Comparison of ENCODE assay signal across 23 cellular contexts in the genomic region with DNA sequence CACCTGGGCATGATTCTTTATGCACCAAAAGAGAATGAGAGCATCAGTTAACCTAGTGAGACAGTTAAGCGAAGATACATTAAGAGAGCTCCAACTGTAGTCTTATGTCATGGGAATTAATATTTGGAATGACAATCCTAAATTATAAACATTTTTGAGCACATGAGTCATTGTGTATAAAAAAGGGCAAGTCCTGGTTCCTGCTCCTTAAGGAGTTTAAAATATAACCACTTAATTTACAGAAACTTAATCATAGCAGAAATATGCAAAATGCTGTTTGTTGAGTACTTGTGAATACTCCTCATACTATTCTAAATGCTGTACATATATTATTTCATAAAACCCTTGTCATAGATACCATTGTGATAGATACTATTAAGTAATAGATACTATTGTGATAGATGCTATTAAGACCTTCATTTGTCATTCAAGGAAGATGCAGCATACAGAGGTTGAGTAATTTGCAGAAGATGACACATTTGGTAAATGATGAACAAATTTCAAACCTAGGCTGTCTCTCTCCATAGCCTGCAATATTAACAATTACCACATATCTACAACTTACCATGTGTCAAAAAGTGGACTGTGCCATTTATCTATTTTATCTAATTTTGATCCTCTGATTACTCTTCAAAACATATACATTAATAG.
A peak's percentile ranks its signal among the peaks of the same experiment; 100 is the strongest.
DNase-seq lines count a peak whose midpoint lies in the region; ATAC-seq and TF ChIP-seq lines count a peak whose summit lies in the region.
"Had no signal": no experiment of that assay in that cellular context is flagged by ENCODE, and none has a peak within 500 bp of the region (broad histone marks: within the 10 kb centered on the region; RNA-seq: fewer than 3 reads in every experiment).

No MANE protein-coding gene starts in this region.

- CTCF ChIA-PET in HEK293T (lab: Yijun Ruan, JAX): no interaction called here

- H3K4me1 ChIP-seq in fibroblast of lung (ENCODE audit: control insufficient read depth, extremely low read depth, insufficient read depth, low read length): peaks cover 6% of the 10 kb centered on the region
- H3K4me1 ChIP-seq in osteoblast (ENCODE audit: insufficient read depth, low read length): peaks cover 20% of the 10 kb centered on the region
- H3K4me1 ChIP-seq in Karpas-422 (ENCODE audit: low read length): no peaks in the 10 kb centered on the region
- H3K4me1 ChIP-seq: BLaER1, psoas muscle had no signal

- H3K4me2 ChIP-seq in fibroblast of lung (ENCODE audit: extremely low read depth, insufficient read depth, low read length): peak overlapping the region; percentile 25
- peak overlapping the region; percentile 14 for H3K4me2 ChIP-seq in osteoblast (ENCODE audit: insufficient read depth, low read length)
- H3K4me2 ChIP-seq in Karpas-422 (ENCODE audit: low read depth, low read length, poor library complexity, severe bottlenecking): no peak overlapping the region
- H3K4me2 ChIP-seq: BLaER1 had no signal

- no peak overlapping the region for H3K27ac ChIP-seq in fibroblast of lung (ENCODE audit: insufficient read depth, low read length)
- H3K27ac ChIP-seq in osteoblast (ENCODE audit: low read depth, low read length): peak overlapping the region; percentile 25
- H3K27ac ChIP-seq in Karpas-422 (ENCODE audit: low read length): no peak overlapping the region
- H3K27ac ChIP-seq: BLaER1, psoas muscle, WERI-Rb-1 had no signal

- H3K4me3 ChIP-seq in fibroblast of lung (replicated peaks in 1 of 4; ENCODE audit: control extremely low read depth in 1 of 4, insufficient read depth in 1 of 4, low read depth in 3 of 4, low read length in 4 of 4) (no peak overlapping the region), osteoblast (ENCODE audit: insufficient read depth, low read length) (no peak overlapping the region), Karpas-422 (ENCODE audit: low read length) (no peak overlapping the region)
- H3K4me3 ChIP-seq: BLaER1, psoas muscle had no signal

- DNase-seq in GM03348 (ENCODE audit: low spot score) (peak; percentile 32), fibroblast of lung (ENCODE audit: low read depth in 2 of 2) (peak; percentile 51 to 78), osteoblast (ENCODE audit: insufficient read length, low spot score, missing footprints) (peak; percentile 5), GM19240 (ENCODE audit: insufficient read length, low spot score) (no peak), NCI-H69 (lab: John Stamatoyannopoulos, UW) (no peak), Karpas-422 (no peak), HEK293T (ENCODE audit: extremely low spot score) (no peak)
- DNase-seq: activated CD4-positive, alpha-beta T cell treated with anti-CD3 and anti-CD28 coated beads, Interleukin-2, amount 50 U/mL, for 4 hours; activated naive CD4-positive, alpha-beta T cell; anterior cingulate cortex; DMS 273 treated with DMSO at 0.1 percent for 48 hours; foreskin melanocyte; NCI-H1048; nephron progenitor cell; psoas muscle; small intestine; stimulated activated CD4-positive, alpha-beta T cell treated with anti-CD3 and anti-CD28 coated beads, Interleukin-2, amount 100 ng/mL, for 48 hours; stimulated activated naive CD8-positive, alpha-beta T cell treated with anti-CD3 and anti-CD28 coated beads, Interleukin-15, amount 100 ng/mL, for 72 hours; T-helper 2 cell; WERI-Rb-1 had no signal

- H3K9me3 ChIP-seq in fibroblast of lung (ENCODE audit: control insufficient read depth, insufficient read depth, low read depth, low read length): no peaks in the 10 kb centered on the region
- H3K9me3 ChIP-seq in osteoblast (ENCODE audit: low read depth, low read length): peaks cover 7% of the 10 kb centered on the region
- no peaks in the 10 kb centered on the region for H3K9me3 ChIP-seq in Karpas-422 (ENCODE audit: low read length)

- TF ChIP-seq CTCF in fibroblast of lung (conservative IDR thresholded peaks at IDR 0.05 in 1 of 2, IDR thresholded peaks at IDR 0.05 in 1 of 2; ENCODE audit: low read depth in 1 of 2, low read length in 2 of 2): no peak
- no peak for TF ChIP-seq CTCF in osteoblast (IDR thresholded peaks at IDR 0.05; ENCODE audit: extremely low read depth, low read depth, low read length)

- H4K20me1 ChIP-seq in fibroblast of lung (ENCODE audit: control insufficient read depth, extremely low read depth, insufficient read depth, low read length) (no peaks in the 10 kb centered on the region), osteoblast (ENCODE audit: insufficient read depth, low read length) (no peaks in the 10 kb centered on the region), Karpas-422 (ENCODE audit: insufficient read depth, low read depth, low read length) (no peaks in the 10 kb centered on the region)
- H4K20me1 ChIP-seq: BLaER1 had no signal

- H2AFZ ChIP-seq in fibroblast of lung (ENCODE audit: low read length) (no peak overlapping the region), osteoblast (ENCODE audit: low read length) (no peak overlapping the region), Karpas-422 (ENCODE audit: low read length) (no peak overlapping the region)

- POLR2A ChIA-PET in HEK293T (lab: Yijun Ruan, JAX): no interaction called here

- H3K9ac ChIP-seq in fibroblast of lung (ENCODE audit: insufficient read depth, low read length) (no peak overlapping the region), Karpas-422 (ENCODE audit: low read length) (no peak overlapping the region)
- H3K9ac ChIP-seq: BLaER1 had no signal

- H3K27me3 ChIP-seq in fibroblast of lung (ENCODE audit: control insufficient read depth, insufficient read depth, low read length): no peaks in the 10 kb centered on the region
- no peaks in the 10 kb centered on the region for H3K27me3 ChIP-seq in osteoblast (ENCODE audit: insufficient read depth, low read length)
- H3K27me3 ChIP-seq in Karpas-422 (ENCODE audit: low read length): no peaks in the 10 kb centered on the region
- H3K27me3 ChIP-seq: BLaER1 had no signal

- no peaks in the 10 kb centered on the region for H3K36me3 ChIP-seq in fibroblast of lung (ENCODE audit: control insufficient read depth, insufficient read depth, low read length)
- no peaks in the 10 kb centered on the region for H3K36me3 ChIP-seq in osteoblast (ENCODE audit: insufficient read depth, low read length)
- H3K36me3 ChIP-seq in Karpas-422 (ENCODE audit: insufficient read depth, low read length): no peaks in the 10 kb centered on the region
- H3K36me3 ChIP-seq: BLaER1, WERI-Rb-1 had no signal

- H3K79me2 ChIP-seq in fibroblast of lung (ENCODE audit: control insufficient read depth, insufficient read depth, low read length) (no peaks in the 10 kb centered on the region), osteoblast (ENCODE audit: insufficient read depth, low read length) (no peaks in the 10 kb centered on the region), Karpas-422 (ENCODE audit: low read length) (no peaks in the 10 kb centered on the region)

- H3K9me2 ChIP-seq in Karpas-422 (replicated peaks; ENCODE audit: insufficient read depth, low read length): no peaks in the 10 kb centered on the region

- ATAC-seq in SK-N-SH treated with all-trans-retinoic acid at 6 μM for 48 hours: peak; percentile 83
- ATAC-seq: HCT116; psoas muscle; stimulated activated naive CD8-positive, alpha-beta T cell treated with anti-CD3 and anti-CD28 coated beads, Interleukin-15, amount 100 ng/mL, for 72 hours had no signal

TF ChIP-seq in SK-N-SH treated with all-trans-retinoic acid at 6 μM for 48 hours, 23 proteins besides CTCF, POLR2A, EP300 and RAD21 (continues in another document):
- no peak for TF ChIP-seq ZNF8 (CRISPR knock-in tag; IDR thresholded peaks at IDR 0.05)
- no peak for TF ChIP-seq CSDC2 (CRISPR knock-in tag; IDR thresholded peaks at IDR 0.05)
- no peak for TF ChIP-seq TCF4 (CRISPR knock-in tag; IDR thresholded peaks at IDR 0.05; ENCODE audit: borderline replicate concordance)
- TF ChIP-seq ESRRG (CRISPR knock-in tag; IDR thresholded peaks at IDR 0.05): no peak
- no peak for TF ChIP-seq OSR1 (CRISPR knock-in tag; IDR thresholded peaks at IDR 0.05)
- no peak for TF ChIP-seq ZNF565 (CRISPR knock-in tag; conservative IDR thresholded peaks at IDR 0.05; ENCODE audit: low read depth)
- TF ChIP-seq SNAI2 (CRISPR knock-in tag; IDR thresholded peaks at IDR 0.05): no peak
- TF ChIP-seq PPARA (CRISPR knock-in tag; IDR thresholded peaks at IDR 0.05; ENCODE audit: borderline replicate concordance): no peak
- peak; percentile 88 for TF ChIP-seq ISL1 (CRISPR knock-in tag; IDR thresholded peaks at IDR 0.05)

TF ChIP-seq in HEK293T, 16 proteins besides CTCF, POLR2A, EP300 and RAD21:
- no peak for TF ChIP-seq SP1 (IDR thresholded peaks at IDR 0.05)

Comparison
In these comparisons a context has a peak if more than half of its experiments do, and no peak if none do; other contexts are left out.
1. DNase-seq: peak in GM03348 (single experiment), fibroblast of lung (2 of 2) and osteoblast (single experiment); none in GM19240 (single experiment), NCI-H69 (single experiment), Karpas-422 (single experiment) and HEK293T (single experiment).